20 cellular contexts compared by ENCODE assay signal in the genomic region with DNA sequence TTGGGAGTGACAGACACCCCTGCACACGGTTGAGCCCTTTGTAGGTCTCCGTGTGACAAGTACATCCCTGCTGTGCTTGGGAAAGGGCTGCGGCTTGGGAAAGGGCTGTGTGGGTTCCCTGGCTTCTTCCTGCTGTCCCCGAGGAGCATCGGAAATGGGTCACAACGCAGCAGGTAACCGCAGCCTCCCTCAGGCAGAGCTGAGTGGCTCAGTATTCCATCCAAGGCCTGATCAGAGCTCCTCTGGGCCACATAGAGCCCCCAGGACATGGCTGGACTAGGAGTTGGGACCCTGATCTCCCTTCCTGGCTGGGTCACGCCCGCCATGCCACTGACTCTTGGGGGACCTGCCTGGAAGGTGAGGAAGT. TPM values are rescaled to one million over a fixed set of nuclear protein-coding genes. Genes with fewer than 3 reads are reported as not detected.
DNase-seq lines count a peak whose midpoint lies in the region; ATAC-seq and TF ChIP-seq lines count a peak whose summit lies in the region.
"Had no signal": no experiment of that assay in that cellular context is flagged by ENCODE, and none has a peak within 500 bp of the region (broad histone marks: within the 10 kb centered on the region; RNA-seq: fewer than 3 reads in every experiment).

No MANE protein-coding gene starts in this region.

- no peak overlapping the region for H3K4me3 Mint-ChIP-seq in activated CD4-positive, alpha-beta T cell treated with anti-CD3 and anti-CD28 coated beads, Interleukin-2, amount 10 ng/mL, durations not matched to agents 24 days and 14 days
- H3K4me3 Mint-ChIP-seq: mesothelial cell of epicardium, neural crest cell had no signal

- H4K91ac ChIP-seq in trophoblast cell (ENCODE audit: low read depth, low read length): no peak overlapping the region

- H3K79me1 ChIP-seq in trophoblast cell (ENCODE audit: low read length): no peaks in the 10 kb centered on the region

- peaks cover 12% of the 10 kb centered on the region for H3K36me3 Mint-ChIP-seq in activated CD4-positive, alpha-beta T cell treated with anti-CD3 and anti-CD28 coated beads, Interleukin-2, amount 10 ng/mL, durations not matched to agents 24 days and 14 days (ENCODE audit: low read depth)

- H3K79me2 ChIP-seq in trophoblast cell (ENCODE audit: control insufficient read depth, insufficient read depth, low read length, poor library complexity): peaks cover 2% of the 10 kb centered on the region

- TF ChIP-seq CTCF in dorsolateral prefrontal cortex (IDR thresholded peaks at IDR 0.05 in 54 of 56, conservative IDR thresholded peaks at IDR 0.05 in 2 of 56; ENCODE audit: low read depth in 1 of 56, partially characterized antibody in 56 of 56): no peak
- no peak for TF ChIP-seq CTCF in vagina (IDR thresholded peaks at IDR 0.05)

- H3K9me3 ChIP-seq in trophoblast cell (ENCODE audit: insufficient read depth, low read depth, low read length) (no peaks in the 10 kb centered on the region), vagina (no peaks in the 10 kb centered on the region)
- H3K9me3 ChIP-seq: right atrium auricular region had no signal

- TF ChIP-seq POLR2A in vagina (IDR thresholded peaks at IDR 0.05): no peak

- peaks cover 4 to 9% of the 10 kb centered on the region in 2 experiments for H3K4me1 ChIP-seq in trophoblast cell (ENCODE audit: control insufficient read depth in 1 of 2, insufficient read depth in 2 of 2, low read length in 2 of 2)
- H3K4me1 ChIP-seq in vagina: peaks cover 50% of the 10 kb centered on the region

- no CpG with 5 or more reads among the region's 9 CpGs for WGBS in trophoblast cell (ENCODE audit: extremely low coverage, insufficient coverage, insufficient read length)

- H3K27ac ChIP-seq in dorsolateral prefrontal cortex (peak overlapping the region; percentile 87 to 100 (median 98)), trophoblast cell (ENCODE audit: low read depth, low read length) (no peak overlapping the region), vagina (peak overlapping the region; percentile 21)
- H3K27ac ChIP-seq: hepatocyte, right atrium auricular region had no signal

- H2BK12ac ChIP-seq in trophoblast cell (ENCODE audit: low read length): no peak overlapping the region

- no peak overlapping the region for H2AFZ ChIP-seq in trophoblast cell (ENCODE audit: insufficient read depth, low read length, poor library complexity)
- H2AFZ ChIP-seq: hepatocyte had no signal

- H3K9me3 Mint-ChIP-seq in activated CD4-positive, alpha-beta T cell treated with anti-CD3 and anti-CD28 coated beads, Interleukin-2, amount 10 ng/mL, durations not matched to agents 24 days and 14 days: no peaks in the 10 kb centered on the region
- H3K9me3 Mint-ChIP-seq: mesothelial cell of epicardium, neural crest cell had no signal

- H3K23ac ChIP-seq in trophoblast cell (ENCODE audit: low read length): no peak overlapping the region

- no peak overlapping the region for H2AK5ac ChIP-seq in trophoblast cell (ENCODE audit: low read length)

- no peak for ATAC-seq in Right ventricle myocardium inferior
- no peak for ATAC-seq in GM18502 (IDR thresholded peaks at IDR 0.05; ENCODE audit: poor library complexity, unreplicated experiment)
- ATAC-seq: PC-3 had no signal

- no peak overlapping the region for H4K8ac ChIP-seq in trophoblast cell (ENCODE audit: low read depth, low read length)

- no peaks in the 10 kb centered on the region for H3K27me3 ChIP-seq in dorsolateral prefrontal cortex
- H3K27me3 ChIP-seq in trophoblast cell (ENCODE audit: insufficient read depth, low read length): no peaks in the 10 kb centered on the region
- H3K27me3 ChIP-seq in vagina: no peaks in the 10 kb centered on the region
- H3K27me3 ChIP-seq: hepatocyte, right atrium auricular region had no signal

- peaks cover 2 to 6% of the 10 kb centered on the region in 2 experiments for H3K36me3 ChIP-seq in trophoblast cell (ENCODE audit: control insufficient read depth in 1 of 2, insufficient read depth in 2 of 2, low read length in 2 of 2)
- H3K36me3 ChIP-seq in vagina: no peaks in the 10 kb centered on the region
- H3K36me3 ChIP-seq: right atrium auricular region had no signal

- H3K27ac Mint-ChIP-seq in activated CD4-positive, alpha-beta T cell treated with anti-CD3 and anti-CD28 coated beads, Interleukin-2, amount 10 ng/mL, durations not matched to agents 24 days and 14 days: no peak overlapping the region

- no peak overlapping the region for H4K12ac ChIP-seq in trophoblast cell (ENCODE audit: low read depth, low read length)

- H3K4ac ChIP-seq in trophoblast cell (ENCODE audit: low read depth, low read length): peak overlapping the region; percentile 1

- H3K4me2 ChIP-seq in trophoblast cell (ENCODE audit: low read length): no peak overlapping the region
- H3K4me2 ChIP-seq: hepatocyte had no signal

- H3K14ac ChIP-seq in trophoblast cell (ENCODE audit: low read length): no peak overlapping the region

- no peak overlapping the region for H2BK120ac ChIP-seq in trophoblast cell (ENCODE audit: insufficient read depth, low read length, poor library complexity)

- no peak overlapping the region for H3K18ac ChIP-seq in trophoblast cell (ENCODE audit: low read length)

- H3K4me3 ChIP-seq in dorsolateral prefrontal cortex (peak overlapping the region in 58 of 59 donors; percentile 6 to 65 (median 46)), trophoblast cell (ENCODE audit: low read depth, low read length) (peak overlapping the region; percentile 23), vagina (no peak overlapping the region)
- H3K4me3 ChIP-seq: hepatocyte, right atrium auricular region had no signal

- no peak overlapping the region for H3K9ac ChIP-seq in trophoblast cell (ENCODE audit: low read length)

- intact Hi-C loops in Right ventricle myocardium inferior (cut with DNase I): no loop called here
- intact Hi-C loops in cardiac septum (cut with DNase I): no loop called here
- intact Hi-C loops in dorsolateral prefrontal cortex (cut with DNase I): no loop called here
- intact Hi-C loops in vagina (cut with DNase I): no loop called here
- intact Hi-C loops in activated CD4-positive, alpha-beta T cell treated with anti-CD3 and anti-CD28 coated beads, Interleukin-2, amount 10 ng/mL, durations not matched to agents 24 days and 14 days (cut with micrococcal nuclease): no loop called here

- no peak overlapping the region for H2BK5ac ChIP-seq in trophoblast cell (ENCODE audit: low read depth, low read length, poor library complexity)

- peaks cover 10% of the 10 kb centered on the region for H3K4me1 Mint-ChIP-seq in activated CD4-positive, alpha-beta T cell treated with anti-CD3 and anti-CD28 coated beads, Interleukin-2, amount 10 ng/mL, durations not matched to agents 24 days and 14 days
- H3K4me1 Mint-ChIP-seq: neural crest cell had no signal

- peak; percentile 15 for DNase-seq in Right ventricle myocardium inferior (ENCODE audit: missing footprints)
- no peak for DNase-seq in cardiac septum (ENCODE audit: low spot score)
- no peak for DNase-seq in dorsolateral prefrontal cortex
- no peak for DNase-seq in trophoblast cell
- no peak for DNase-seq in vagina (ENCODE audit: extremely low spot score in 2 of 2)
- no peak for DNase-seq in Ammon's horn (ENCODE audit: low spot score)
- DNase-seq in activated CD4-positive, alpha-beta T cell treated with anti-CD3 and anti-CD28 coated beads, Interleukin-2, amount 10 ng/mL, durations not matched to agents 24 days and 14 days: no peak
- DNase-seq: islet precursor cell; PC-3; stimulated activated CD4-positive, alpha-beta T cell treated with anti-CD3 and anti-CD28 coated beads, Interleukin-2, amount 100 ng/mL, for 24 hours; T-helper 9 cell had no signal

- H3K27me3 Mint-ChIP-seq in activated CD4-positive, alpha-beta T cell treated with anti-CD3 and anti-CD28 coated beads, Interleukin-2, amount 10 ng/mL, durations not matched to agents 24 days and 14 days: no peaks in the 10 kb centered on the region

RNA-seq across cellular contexts. Expression of a gene that starts 16.3 kb away (rescaled TPM):
- total RNA-seq in Right ventricle myocardium inferior (77.4 TPM), cardiac septum (62.0 TPM), dorsolateral prefrontal cortex (100 to 1,000 TPM; 169 to 287 (median 205) TPM), vagina (110 TPM)
- 261 and 265 TPM in 2 replicates for polyA plus RNA-seq in trophoblast cell (2013)
- 108 and 119 TPM in 2 replicates for total RNA-seq in activated CD4-positive, alpha-beta T cell treated with anti-CD3 and anti-CD28 coated beads, Interleukin-2, amount 10 ng/mL, durations not matched to agents 24 days and 14 days

RNA-seq across cellular contexts. Expression of a gene that starts 26.2 kb away (rescaled TPM):
- 529 TPM for total RNA-seq in Right ventricle myocardium inferior
- 382 TPM for total RNA-seq in cardiac septum
- total RNA-seq in dorsolateral prefrontal cortex: 100 to 1,000 TPM; 107 to 236 (median 166) TPM
- polyA plus RNA-seq in trophoblast cell (2013): 157 and 159 TPM in 2 replicates
- 375 TPM for total RNA-seq in vagina
- total RNA-seq in activated CD4-positive, alpha-beta T cell treated with anti-CD3 and anti-CD28 coated beads, Interleukin-2, amount 10 ng/mL, durations not matched to agents 24 days and 14 days: 129 and 132 TPM in 2 replicates

RNA-seq across cellular contexts. Expression of a gene that starts 27.5 kb away (rescaled TPM):
- total RNA-seq in Right ventricle myocardium inferior (46.9 TPM), cardiac septum (61.6 TPM), dorsolateral prefrontal cortex (1,000 to 10,000 TPM in 2 of 120 experiments, 100 to 1,000 TPM in 67, 10 to 100 TPM in 51; 67.5 to 1,486 (median 107) TPM), vagina (164 TPM)
- 61.8 and 62.4 TPM in 2 replicates for polyA plus RNA-seq in trophoblast cell (2013)
- 117 and 126 TPM in 2 replicates for total RNA-seq in activated CD4-positive, alpha-beta T cell treated with anti-CD3 and anti-CD28 coated beads, Interleukin-2, amount 10 ng/mL, durations not matched to agents 24 days and 14 days

RNA-seq across cellular contexts. Expression of a gene that starts 37.2 kb away (rescaled TPM):
- total RNA-seq in Right ventricle myocardium inferior (not detected), cardiac septum (not detected), dorsolateral prefrontal cortex (1 to 10 TPM in 29 of 120 experiments, under 1 TPM in 70, not detected in 21; 0.20 to 3.3 (median 0.75) TPM), vagina (not detected)
- polyA plus RNA-seq in trophoblast cell (2013): not detected in 2 replicates
- not detected in 2 replicates for total RNA-seq in activated CD4-positive, alpha-beta T cell treated with anti-CD3 and anti-CD28 coated beads, Interleukin-2, amount 10 ng/mL, durations not matched to agents 24 days and 14 days
- total RNA-seq: A172, cerebellum, fibroblast of villous mesenchyme, hepatocyte, LHCN-M2, mesothelial cell of epicardium, neural crest cell, PC-3, right atrium auricular region had no signal
- polyA plus RNA-seq: hepatocyte had no signal

RNA-seq across cellular contexts. Expression of a gene that starts 49.8 kb away (rescaled TPM):
- total RNA-seq in Right ventricle myocardium inferior (50.0 TPM), cardiac septum (49.5 TPM), dorsolateral prefrontal cortex (100 to 1,000 TPM in 13 of 120 experiments, 10 to 100 TPM in 107; 54.9 to 112 (median 87.4) TPM), vagina (81.0 TPM)
- 67.2 and 69.0 TPM in 2 replicates for polyA plus RNA-seq in trophoblast cell (2013)
- total RNA-seq in activated CD4-positive, alpha-beta T cell treated with anti-CD3 and anti-CD28 coated beads, Interleukin-2, amount 10 ng/mL, durations not matched to agents 24 days and 14 days: 39.9 and 40.1 TPM in 2 replicates

Comparison
In these comparisons a context has a peak if more than half of its experiments do, and no peak if none do; other contexts are left out.
1. H3K4me3 ChIP-seq: peak in dorsolateral prefrontal cortex (58 of 59) and trophoblast cell (single experiment); none in vagina (0 of 2).